In genomic region chr10:128095023-128095752, GRCh38 we compare ENCODE assay signal across 8 cellular contexts. TPM values are rescaled to one million over a fixed set of nuclear protein-coding genes. Genes with fewer than 3 reads are reported as not detected.
DNase-seq lines count a peak whose midpoint lies in the region; ATAC-seq and TF ChIP-seq lines count a peak whose summit lies in the region.
"Had no signal": no experiment of that assay in that cellular context is flagged by ENCODE, and none has a peak within 500 bp of the region (broad histone marks: within the 10 kb centered on the region; RNA-seq: fewer than 3 reads in every experiment).

No MANE protein-coding gene starts in this region.

- H3K9me3 Mint-ChIP-seq in nephron progenitor cell (no peaks in the 10 kb centered on the region), endothelial cell (ENCODE audit: unreplicated experiment) (no peaks in the 10 kb centered on the region)

- H3K4me1 Mint-ChIP-seq in nephron progenitor cell (no peaks in the 10 kb centered on the region), endothelial cell (ENCODE audit: unreplicated experiment) (peaks cover 4% of the 10 kb centered on the region)

- H3K27ac Mint-ChIP-seq in nephron progenitor cell (peak overlapping the region; percentile 77), endothelial cell (ENCODE audit: unreplicated experiment) (no peak overlapping the region)

- ATAC-seq in GM18909 (IDR thresholded peaks at IDR 0.05; ENCODE audit: poor library complexity, unreplicated experiment) (peak; percentile 17), HG03469 (IDR thresholded peaks at IDR 0.05; ENCODE audit: unreplicated experiment) (peak; percentile 55)

- peaks cover 30% of the 10 kb centered on the region for H3K36me3 Mint-ChIP-seq in nephron progenitor cell (ENCODE audit: low read depth)
- no peaks in the 10 kb centered on the region for H3K36me3 Mint-ChIP-seq in endothelial cell (ENCODE audit: low read depth, unreplicated experiment)

- TF ChIP-seq CTCF in nephron progenitor cell (IDR thresholded peaks at IDR 0.05) (no peak), endothelial cell (IDR thresholded peaks at IDR 0.05; ENCODE audit: unreplicated experiment) (no peak)

- no peak overlapping the region for H3K4me3 Mint-ChIP-seq in nephron progenitor cell
- H3K4me3 Mint-ChIP-seq in endothelial cell (ENCODE audit: unreplicated experiment) = no peak overlapping the region

- no peaks in the 10 kb centered on the region for H3K27me3 Mint-ChIP-seq in nephron progenitor cell (ENCODE audit: low read depth, poor library complexity)
- peaks cover 3% of the 10 kb centered on the region for H3K27me3 Mint-ChIP-seq in endothelial cell (ENCODE audit: unreplicated experiment)

- peak; percentile 20 to 33 for DNase-seq in activated CD4-positive, alpha-beta T cell treated with anti-CD3 and anti-CD28 coated beads, Interleukin-2, amount 50 U/mL, for 4 hours
- DNase-seq in nephron progenitor cell = no peak
- DNase-seq in endothelial cell (ENCODE audit: low spot score) = no peak
- no peak for DNase-seq in NCI-H146 treated with DMSO at 0.1 percent for 48 hours (lab: John Stamatoyannopoulos, UW; ENCODE audit: unreplicated experiment)
- no peak for DNase-seq in NCI-H446 (lab: John Stamatoyannopoulos, UW)
- DNase-seq: kidney glomerular epithelial cell had no signal

RNA-seq across cellular contexts. Expression of gene MKI67, which starts 31.0 kb away (rescaled TPM):
- total RNA-seq in endothelial cell (ENCODE audit: unreplicated experiment) = 19.7 TPM

Comparison
In these comparisons a context has a peak if more than half of its experiments do, and no peak if none do; other contexts are left out.
1. DNase-seq: peak in activated CD4-positive, alpha-beta T cell treated with anti-CD3 and anti-CD28 coated beads, Interleukin-2, amount 50 U/mL, for 4 hours (2 of 2); none in nephron progenitor cell (single experiment), endothelial cell (single experiment), NCI-H146 treated with DMSO at 0.1 percent for 48 hours (single experiment) and NCI-H446 (0 of 2).